In genomic region chr6:45289751-45290514, GRCh38 we compare ENCODE assay signal across 32 cellular contexts.
"Had no signal": no experiment of that assay in that cellular context is flagged by ENCODE, and none has a peak within 500 bp of the region (broad histone marks: within the 10 kb centered on the region; RNA-seq: fewer than 3 reads in every experiment).

No MANE protein-coding gene starts in this region.

- H3K4me1 ChIP-seq: parathyroid adenoma, psoas muscle, suprapubic skin, testis, tibial artery, transverse colon, upper lobe of left lung, vagina had no signal

- H3K36me3 ChIP-seq: neutrophil, spleen, suprapubic skin, tibial artery, transverse colon, upper lobe of left lung, vagina had no signal

- H3K9ac ChIP-seq: parathyroid adenoma had no signal

- H3K4me3 Mint-ChIP-seq: naive thymus-derived CD8-positive, alpha-beta T cell; natural killer cell treated with Interleukin-12 subunit alpha and Interleukin-12 subunit beta and Interleukin-15 and Interleukin-18, amount 100 ng/mL, for 72 hours; nephron progenitor cell; neural crest cell; stimulated activated memory B cell treated with anti-CD40 and anti-IgM and Interleukin-4, amounts not matched to agents 10 μg/mL and 1 μg/mL and 100 μg/mL, for 72 hours; stimulated activated naive CD8-positive, alpha-beta T cell treated with anti-CD3 and anti-CD28 coated beads, Interleukin-15, amount 100 ng/mL, for 72 hours had no signal

- FAIRE-seq: urothelium cell line had no signal

- H3K27me3 ChIP-seq: neutrophil, spleen, suprapubic skin, testis, tibial artery, transverse colon, upper lobe of left lung, vagina had no signal

- ATAC-seq: naive thymus-derived CD8-positive, alpha-beta T cell; natural killer cell treated with Interleukin-12 subunit alpha and Interleukin-12 subunit beta and Interleukin-15 and Interleukin-18, amount 100 ng/mL, for 72 hours; psoas muscle; right cardiac atrium; sciatic nerve; stimulated activated memory B cell treated with anti-CD40 and anti-IgM and Interleukin-4, amounts not matched to agents 10 μg/mL and 1 μg/mL and 100 μg/mL, for 72 hours; stimulated activated naive CD8-positive, alpha-beta T cell treated with anti-CD3 and anti-CD28 coated beads, Interleukin-15, amount 100 ng/mL, for 72 hours; stimulated activated naive CD8-positive, alpha-beta T cell treated with anti-CD3 and anti-CD28 coated beads, Interleukin-15, Interleukin-2, amounts not matched to agents 100 U/mL and 50 U/mL, for 24 hours had no signal

- H3K27me3 Mint-ChIP-seq: naive thymus-derived CD8-positive, alpha-beta T cell; natural killer cell treated with Interleukin-12 subunit alpha and Interleukin-12 subunit beta and Interleukin-15 and Interleukin-18, amount 100 ng/mL, for 72 hours; progenitor cell of endocrine pancreas; stimulated activated memory B cell treated with anti-CD40 and anti-IgM and Interleukin-4, amounts not matched to agents 10 μg/mL and 1 μg/mL and 100 μg/mL, for 72 hours; stimulated activated naive CD8-positive, alpha-beta T cell treated with anti-CD3 and anti-CD28 coated beads, Interleukin-15, amount 100 ng/mL, for 72 hours had no signal

- DNase-seq: naive thymus-derived CD8-positive, alpha-beta T cell; nephron progenitor cell; nucleus accumbens; posterior cingulate gyrus; psoas muscle; right cardiac atrium; spleen; stimulated activated CD4-positive, alpha-beta T cell treated with anti-CD3 and anti-CD28 coated beads, Interleukin-12 subunit alpha, Interleukin-12 subunit beta, amount 100 ng/mL, for 4 hours; stimulated activated CD4-positive, alpha-beta T cell treated with anti-CD3 and anti-CD28 coated beads, Interleukin-1b, Interleukin-23, amount 100 ng/mL, for 48 hours; stimulated activated CD4-positive, alpha-beta T cell treated with anti-CD3 and anti-CD28 coated beads, Interleukin-4, amount 100 ng/mL, for 1 hour; stimulated activated CD4-positive, alpha-beta T cell treated with anti-CD3 and anti-CD28 coated beads, Interleukin-4, amount 100 ng/mL, for 4 hours; stimulated activated CD8-positive, alpha-beta memory T cell treated with anti-CD3 and anti-CD28 coated beads, Interleukin-4, amount 100 ng/mL, for 48 hours; stimulated activated naive CD4-positive, alpha-beta T cell; stimulated activated naive CD8-positive, alpha-beta T cell treated with anti-CD3 and anti-CD28 coated beads, Interleukin-15, amount 100 ng/mL, for 72 hours; stimulated activated naive CD8-positive, alpha-beta T cell treated with anti-CD3 and anti-CD28 coated beads, Interleukin-15, Interleukin-2, amounts not matched to agents 100 U/mL and 50 U/mL, for 24 hours; substantia nigra; testis; tibial artery; transverse colon; upper lobe of left lung had no signal

- H3K9me3 Mint-ChIP-seq: natural killer cell treated with Interleukin-12 subunit alpha and Interleukin-12 subunit beta and Interleukin-15 and Interleukin-18, amount 100 ng/mL, for 72 hours had no signal

- H3K4me2 ChIP-seq: smooth muscle cell had no signal

- H2AFZ ChIP-seq: parathyroid adenoma had no signal

- H3K4me3 ChIP-seq: psoas muscle, skin epidermis, smooth muscle cell, spleen, suprapubic skin, testis, tibial artery, transverse colon, upper lobe of left lung, vagina had no signal

- H3K27ac ChIP-seq: neutrophil, parathyroid adenoma, psoas muscle, skin epidermis, spleen, suprapubic skin, testis, tibial artery, transverse colon, upper lobe of left lung, vagina had no signal

- H3K9me3 ChIP-seq: neutrophil, suprapubic skin, testis, transverse colon, upper lobe of left lung had no signal

- H3K4me1 Mint-ChIP-seq: nephron progenitor cell, neural crest cell had no signal

- H3K27ac Mint-ChIP-seq: natural killer cell treated with Interleukin-12 subunit alpha and Interleukin-12 subunit beta and Interleukin-15 and Interleukin-18, amount 100 ng/mL, for 72 hours; nephron progenitor cell; progenitor cell of endocrine pancreas; stimulated activated memory B cell treated with anti-CD40 and anti-IgM and Interleukin-4, amounts not matched to agents 10 μg/mL and 1 μg/mL and 100 μg/mL, for 72 hours; stimulated activated naive CD8-positive, alpha-beta T cell treated with anti-CD3 and anti-CD28 coated beads, Interleukin-15, amount 100 ng/mL, for 72 hours had no signal

- H3K36me3 Mint-ChIP-seq: natural killer cell treated with Interleukin-12 subunit alpha and Interleukin-12 subunit beta and Interleukin-15 and Interleukin-18, amount 100 ng/mL, for 72 hours had no signal
